In genomic region chr12:12868836-12869235, GRCh38 we compare ENCODE assay signal across 33 cellular contexts. TPM values are rescaled to one million over a fixed set of nuclear protein-coding genes. Genes with fewer than 3 reads are reported as not detected.
"Had no signal": no experiment of that assay in that cellular context is flagged by ENCODE, and none has a peak within 500 bp of the region (broad histone marks: within the 10 kb centered on the region; RNA-seq: fewer than 3 reads in every experiment).

No MANE protein-coding gene starts in this region.

- H3K4me1 Mint-ChIP-seq: activated CD4-positive, alpha-beta memory T cell treated with anti-CD3 and anti-CD28 coated beads, Interleukin-2, amount 10 ng/mL, durations not matched to agents 7 days and 5 days; activated CD8-positive, alpha-beta memory T cell treated with anti-CD3 and anti-CD28 coated beads, Interleukin-2, amount 10 ng/mL, durations not matched to agents 7 days and 5 days; activated naive CD4-positive, alpha-beta T cell treated with anti-CD3 and anti-CD28 coated beads, Interleukin-2, amount 10 ng/mL, durations not matched to agents 7 days and 5 days; activated naive CD8-positive, alpha-beta T cell treated with anti-CD3 and anti-CD28 coated beads, Interleukin-2, amount 50 U/mL, for 24 hours had no signal

- H3K36me3 Mint-ChIP-seq: activated naive CD4-positive, alpha-beta T cell treated with anti-CD3 and anti-CD28 coated beads, Interleukin-2, amount 10 ng/mL, durations not matched to agents 7 days and 5 days had no signal

- DNase-seq: activated CD4-positive, alpha-beta memory T cell treated with anti-CD3 and anti-CD28 coated beads, Interleukin-2, amount 10 ng/mL, durations not matched to agents 7 days and 5 days; activated CD4-positive, alpha-beta T cell treated with anti-CD3 and anti-CD28 coated beads for 1 hour; activated CD4-positive, alpha-beta T cell treated with anti-CD3 and anti-CD28 coated beads for 48 hours; activated CD4-positive, CD25-positive, alpha-beta regulatory T cell; activated CD8-positive, alpha-beta memory T cell treated with anti-CD3 and anti-CD28 coated beads for 24 hours; activated CD8-positive, alpha-beta memory T cell treated with anti-CD3 and anti-CD28 coated beads, Interleukin-2, amount 10 ng/mL, durations not matched to agents 7 days and 5 days; activated CD8-positive, alpha-beta memory T cell treated with anti-CD3 and anti-CD28 coated beads, Interleukin-2, amount 50 U/mL, for 48 hours; activated effector memory CD4-positive, alpha-beta T cell treated with Interleukin-2 at 50 U/mL for 16 hours; activated naive CD4-positive, alpha-beta T cell treated with anti-CD3 and anti-CD28 coated beads, Interleukin-2, amount 10 ng/mL, durations not matched to agents 7 days and 5 days; activated naive CD8-positive, alpha-beta T cell treated with anti-CD3 and anti-CD28 coated beads, Interleukin-2, amount 50 U/mL, for 24 hours; activated T-cell treated with anti-CD3 and anti-CD28 coated beads, Interleukin-2, amount 50 U/mL, for 48 hours; anterior cingulate cortex; brain microvascular endothelial cell; central memory CD4-positive, alpha-beta T cell; NCI-H1048; NCI-H1105 treated with DMSO at 0.1 percent for 48 hours; NCI-H1436; NCI-H1694; NCI-H1930; NCI-H2081 treated with DMSO at 0.1 percent for 48 hours; NCI-H345; NCI-H524 treated with DMSO at 0.1 percent for 48 hours; SIG-M5; SW 1271; T-helper 1 cell; T-helper 2 cell; T-helper 9 cell; WERI-Rb-1 had no signal

- H3K9me3 Mint-ChIP-seq: activated CD4-positive, alpha-beta memory T cell treated with anti-CD3 and anti-CD28 coated beads, Interleukin-2, amount 10 ng/mL, durations not matched to agents 7 days and 5 days; activated naive CD4-positive, alpha-beta T cell treated with anti-CD3 and anti-CD28 coated beads, Interleukin-2, amount 10 ng/mL, durations not matched to agents 7 days and 5 days; activated naive CD8-positive, alpha-beta T cell treated with anti-CD3 and anti-CD28 coated beads, Interleukin-2, amount 50 U/mL, for 24 hours had no signal

- H3K27me3 Mint-ChIP-seq: activated CD4-positive, alpha-beta memory T cell treated with anti-CD3 and anti-CD28 coated beads, Interleukin-2, amount 10 ng/mL, durations not matched to agents 7 days and 5 days; activated CD8-positive, alpha-beta memory T cell treated with anti-CD3 and anti-CD28 coated beads, Interleukin-2, amount 10 ng/mL, durations not matched to agents 7 days and 5 days; activated naive CD4-positive, alpha-beta T cell treated with anti-CD3 and anti-CD28 coated beads, Interleukin-2, amount 10 ng/mL, durations not matched to agents 7 days and 5 days; activated naive CD8-positive, alpha-beta T cell; activated naive CD8-positive, alpha-beta T cell treated with anti-CD3 and anti-CD28 coated beads, Interleukin-2, amount 50 U/mL, for 24 hours had no signal

- H3K27ac Mint-ChIP-seq: activated CD4-positive, alpha-beta memory T cell treated with anti-CD3 and anti-CD28 coated beads, Interleukin-2, amount 10 ng/mL, durations not matched to agents 7 days and 5 days; activated CD8-positive, alpha-beta memory T cell treated with anti-CD3 and anti-CD28 coated beads, Interleukin-2, amount 10 ng/mL, durations not matched to agents 7 days and 5 days; activated naive CD4-positive, alpha-beta T cell treated with anti-CD3 and anti-CD28 coated beads, Interleukin-2, amount 10 ng/mL, durations not matched to agents 7 days and 5 days; activated naive CD8-positive, alpha-beta T cell; activated naive CD8-positive, alpha-beta T cell treated with anti-CD3 and anti-CD28 coated beads, Interleukin-2, amount 50 U/mL, for 24 hours had no signal

- H3K27ac ChIP-seq: RWPE1, WERI-Rb-1 had no signal

- H3K36me3 ChIP-seq: brain microvascular endothelial cell, WERI-Rb-1 had no signal

- H3K4me3 Mint-ChIP-seq: activated CD4-positive, alpha-beta memory T cell treated with anti-CD3 and anti-CD28 coated beads, Interleukin-2, amount 10 ng/mL, durations not matched to agents 7 days and 5 days; activated CD8-positive, alpha-beta memory T cell treated with anti-CD3 and anti-CD28 coated beads, Interleukin-2, amount 10 ng/mL, durations not matched to agents 7 days and 5 days; activated naive CD4-positive, alpha-beta T cell treated with anti-CD3 and anti-CD28 coated beads, Interleukin-2, amount 10 ng/mL, durations not matched to agents 7 days and 5 days; activated naive CD8-positive, alpha-beta T cell; activated naive CD8-positive, alpha-beta T cell treated with anti-CD3 and anti-CD28 coated beads, Interleukin-2, amount 50 U/mL, for 24 hours had no signal

- H3K27me3 ChIP-seq: brain microvascular endothelial cell had no signal

- ATAC-seq: activated CD8-positive, alpha-beta memory T cell treated with anti-CD3 and anti-CD28 coated beads, Interleukin-2, amount 10 ng/mL, durations not matched to agents 7 days and 5 days; activated naive CD8-positive, alpha-beta T cell treated with anti-CD3 and anti-CD28 coated beads, Interleukin-2, amount 50 U/mL, for 24 hours; Right ventricle myocardium inferior had no signal

- FAIRE-seq: colon, RCC 7860 had no signal

RNA-seq across cellular contexts. Expression of gene GPRC5A, which starts 22.5 kb away (rescaled TPM):
- total RNA-seq: activated CD8-positive, alpha-beta memory T cell treated with anti-CD3 and anti-CD28 coated beads, Interleukin-2, amount 10 ng/mL, durations not matched to agents 7 days and 5 days had no signal
